18 cellular contexts compared by ENCODE assay signal in the genomic region with DNA sequence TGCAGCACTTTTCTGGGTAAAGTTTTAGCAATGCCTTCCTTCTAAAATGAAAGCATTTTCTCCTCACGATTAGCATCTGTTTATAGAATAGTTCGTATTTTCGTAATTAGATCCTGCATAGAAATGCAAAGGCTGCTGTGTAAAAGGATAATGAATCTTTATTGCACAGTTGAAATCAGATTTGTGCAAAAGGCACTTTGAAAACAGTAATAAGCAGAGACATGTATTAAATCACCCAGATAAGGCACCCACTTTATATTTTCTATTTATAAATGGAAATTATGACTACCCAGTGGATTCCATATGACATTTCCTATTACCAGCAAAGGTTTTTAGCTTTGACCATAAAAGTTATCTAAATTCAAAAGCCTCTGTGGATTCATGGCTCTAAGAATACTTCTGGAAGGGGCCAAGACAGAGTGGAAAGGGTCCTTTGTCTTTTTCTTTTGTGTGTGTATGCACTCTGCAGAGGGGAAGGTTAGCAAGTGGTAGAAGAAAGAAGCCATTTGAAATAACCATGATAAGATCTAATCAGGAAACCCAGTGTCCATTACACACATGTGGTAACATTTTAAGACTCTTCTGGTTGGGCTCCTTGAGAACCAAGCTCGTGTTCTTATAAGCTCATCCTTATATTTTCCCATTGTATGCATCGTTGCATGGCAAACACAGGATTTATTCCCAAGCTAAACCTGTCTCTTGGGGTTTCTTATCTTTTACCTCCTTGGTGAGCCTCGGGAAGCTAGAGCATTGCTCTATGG.
A peak's percentile ranks its signal among the peaks of the same experiment; 100 is the strongest.
DNase-seq lines count a peak whose midpoint lies in the region; ATAC-seq and TF ChIP-seq lines count a peak whose summit lies in the region.
"Had no signal": no experiment of that assay in that cellular context is flagged by ENCODE, and none has a peak within 500 bp of the region (broad histone marks: within the 10 kb centered on the region; RNA-seq: fewer than 3 reads in every experiment).

No MANE protein-coding gene starts in this region.

- H3K9ac ChIP-seq in Loucy (ENCODE audit: low read depth, low read length, poor library complexity, severe bottlenecking) (peak overlapping the region; percentile 49), SK-N-MC (ENCODE audit: insufficient read length) (no peak overlapping the region), GM23248 (no peak overlapping the region)
- H3K9ac ChIP-seq: BLaER1 had no signal

- H3K27ac ChIP-seq in SK-N-MC (no peak overlapping the region; the same call in 1 of the 2 replicates), psoas muscle (no peak overlapping the region), GM23248 (no peak overlapping the region)
- H3K27ac ChIP-seq: 22Rv1, BLaER1 had no signal

- H3K79me2 ChIP-seq in Loucy (ENCODE audit: insufficient read depth, low read length) (no peaks in the 10 kb centered on the region), GM23248 (ENCODE audit: insufficient read depth) (no peaks in the 10 kb centered on the region)

- WGBS in psoas muscle, 3 donors = 56 to 75% (median 56%) methylated on average over 6 of the region's 6 CpGs
- 86 to 90% methylated on average over 6 of the region's 6 CpGs for WGBS in GM23248 (ENCODE audit: low coverage in 1 of 2, low lambda C conversion rate in 2 of 2, missing lambda C conversion rate in 2 of 2), 2 experiments

- H3K4me2 ChIP-seq in Loucy (ENCODE audit: low read depth, low read length, poor library complexity, severe bottlenecking) (peak overlapping the region; percentile 82), GM23248 (ENCODE audit: unreplicated experiment) (no peak overlapping the region)
- H3K4me2 ChIP-seq: BLaER1 had no signal

- in situ Hi-C loops in GM23248 (cut with MboI) = no loop called here

- peak overlapping the region; percentile 37; the same call in 1 of the 2 replicates for H2AFZ ChIP-seq in Loucy (ENCODE audit: low read length)
- H2AFZ ChIP-seq in GM23248 = no peak overlapping the region

- intact Hi-C loops in psoas muscle (cut with DNase I) = no loop called here

- no peaks in the 10 kb centered on the region for H4K20me1 ChIP-seq in Loucy (ENCODE audit: insufficient read depth, low read length, poor library complexity, severe bottlenecking)
- H4K20me1 ChIP-seq in GM23248 (ENCODE audit: insufficient read depth) = no peaks in the 10 kb centered on the region
- H4K20me1 ChIP-seq: BLaER1 had no signal

- H3F3A ChIP-seq in Loucy (ENCODE audit: low read depth) (peaks cover 7% of the 10 kb centered on the region; the same call in 1 of the 2 replicates), GM23248 (ENCODE audit: insufficient read depth) (0 out of 2 replicates have a peak, but pooled peaks cover 5% of the 10 kb centered on the region)

- no peaks in the 10 kb centered on the region for H3K27me3 ChIP-seq in Loucy (ENCODE audit: insufficient read depth, low read length, poor library complexity, severe bottlenecking)
- no peaks in the 10 kb centered on the region for H3K27me3 ChIP-seq in psoas muscle (ENCODE audit: insufficient read depth in 3 of 3, low read length in 2 of 3)
- no peaks in the 10 kb centered on the region for H3K27me3 ChIP-seq in GM23248 (replicated peaks; ENCODE audit: insufficient read depth)
- H3K27me3 ChIP-seq: BLaER1 had no signal

- TF ChIP-seq CTCF in Loucy (conservative IDR thresholded peaks at IDR 0.05; ENCODE audit: low read length) (no peak), psoas muscle (IDR thresholded peaks at IDR 0.05) (no peak)

- H3K9me2 ChIP-seq in Loucy (replicated peaks; ENCODE audit: low read depth, low read length) = no peaks in the 10 kb centered on the region
- no peaks in the 10 kb centered on the region for H3K9me2 ChIP-seq in GM23248 (ENCODE audit: insufficient read depth)

- H3K4me3 ChIP-seq in Loucy (ENCODE audit: low read length, poor library complexity, severe bottlenecking) = peak overlapping the region; percentile 57
- H3K4me3 ChIP-seq in SK-N-MC = peak overlapping the region; percentile 48
- peak overlapping the region; percentile 21 for H3K4me3 ChIP-seq in psoas muscle
- H3K4me3 ChIP-seq in GM23248 = no peak overlapping the region
- H3K4me3 ChIP-seq: BLaER1, GM12878 had no signal

- no peak for ATAC-seq in psoas muscle
- ATAC-seq: GM12878 had no signal

- H3K36me3 ChIP-seq in Loucy (ENCODE audit: insufficient read depth, low read length) (no peaks in the 10 kb centered on the region), SK-N-MC (ENCODE audit: insufficient read depth, low read length) (no peaks in the 10 kb centered on the region), psoas muscle (ENCODE audit: insufficient read depth in 1 of 2, low read depth in 1 of 2) (no peaks in the 10 kb centered on the region), GM23248 (ENCODE audit: low read depth) (no peaks in the 10 kb centered on the region)
- H3K36me3 ChIP-seq: BLaER1 had no signal

- H3K4me1 ChIP-seq in Loucy (ENCODE audit: insufficient read depth, low read length, poor library complexity, severe bottlenecking) (peaks cover 46% of the 10 kb centered on the region), psoas muscle (peaks cover 3% of the 10 kb centered on the region), GM23248 (ENCODE audit: insufficient read depth) (peaks cover 4% of the 10 kb centered on the region; the same call in 1 of the 2 replicates)

- H3K9me3 ChIP-seq in Loucy (ENCODE audit: insufficient read depth, low read depth, low read length) (no peaks in the 10 kb centered on the region), SK-N-MC (ENCODE audit: low read depth, low read length) (no peaks in the 10 kb centered on the region), psoas muscle (no peaks in the 10 kb centered on the region), GM23248 (ENCODE audit: low read depth) (no peaks in the 10 kb centered on the region)
- H3K9me3 ChIP-seq: BLaER1 had no signal

- DNase-seq in DMS 273 (lab: John Stamatoyannopoulos, UW; ENCODE audit: unreplicated experiment) (peak; percentile 44), DMS 273 treated with DMSO at 0.1 percent for 48 hours (lab: John Stamatoyannopoulos, UW) (no peak), SK-N-MC (ENCODE audit: low read depth, low spot score) (peak; percentile 16), psoas muscle (no peak), cerebellum (ENCODE audit: low spot score) (no peak), GM23248 (no peak)
- no peak for DNase-seq in activated CD8-positive, alpha-beta memory T cell treated with anti-CD3 and anti-CD28 coated beads for 24 hours
- DNase-seq: AML-193; CD8-positive, alpha-beta memory T cell; DMS79; GOT3; H9; HFFc6; IMR-90 had no signal

Comparison
In these comparisons a context has a peak if more than half of its experiments do, and no peak if none do; other contexts are left out.
1. DNase-seq: peak in DMS 273 (single experiment) and SK-N-MC (single experiment); none in DMS 273 treated with DMSO at 0.1 percent for 48 hours (single experiment), psoas muscle (0 of 2), cerebellum (single experiment), activated CD8-positive, alpha-beta memory T cell treated with anti-CD3 and anti-CD28 coated beads for 24 hours (single experiment) and GM23248 (single experiment).